In genomic region chr3:127365383-127365782, GRCh38 we compare ENCODE assay signal across 24 cellular contexts.
"Had no signal": no experiment of that assay in that cellular context is flagged by ENCODE, and none has a peak within 500 bp of the region (broad histone marks: within the 10 kb centered on the region; RNA-seq: fewer than 3 reads in every experiment).

No MANE protein-coding gene starts in this region.

- H3K4me3 ChIP-seq: dorsolateral prefrontal cortex, esophagus squamous epithelium, gastroesophageal sphincter, lung, suprapubic skin, tibial nerve, uterus had no signal

- H3K4me3 Mint-ChIP-seq: activated CD4-positive, alpha-beta memory T cell treated with anti-CD3 and anti-CD28 coated beads for 36 hours; activated naive CD8-positive, alpha-beta T cell treated with anti-CD3 and anti-CD28 coated beads for 36 hours; central memory CD8-positive, alpha-beta T cell; mesothelial cell of epicardium; nephron; stimulated activated effector memory CD8-positive, alpha-beta T cell treated with anti-CD3 and anti-CD28 coated beads, Interleukin-12 subunit alpha, Interleukin-12 subunit beta, amount 100 ng/mL, for 72 hours; stimulated activated naive CD8-positive, alpha-beta T cell treated with anti-CD3 and anti-CD28 coated beads, Interleukin-15, amount 100 ng/mL, for 72 hours; T-helper 1 cell treated with Interleukin-12 subunit alpha and Interleukin-12 subunit beta and Interleukin-4 antibody, amounts not matched to agents 30 μg/mL and 1 μg/mL, for 36 hours had no signal

- H3K79me2 ChIP-seq: parathyroid adenoma had no signal

- H2AFZ ChIP-seq: parathyroid adenoma had no signal

- H3K9me3 Mint-ChIP-seq: activated CD4-positive, alpha-beta memory T cell treated with anti-CD3 and anti-CD28 coated beads for 36 hours; activated naive CD8-positive, alpha-beta T cell treated with anti-CD3 and anti-CD28 coated beads for 36 hours; central memory CD8-positive, alpha-beta T cell; nephron; stimulated activated effector memory CD8-positive, alpha-beta T cell treated with anti-CD3 and anti-CD28 coated beads, Interleukin-12 subunit alpha, Interleukin-12 subunit beta, amount 100 ng/mL, for 72 hours; stimulated activated naive CD8-positive, alpha-beta T cell treated with anti-CD3 and anti-CD28 coated beads, Interleukin-15, amount 100 ng/mL, for 72 hours; T-helper 1 cell treated with Interleukin-12 subunit alpha and Interleukin-12 subunit beta and Interleukin-4 antibody, amounts not matched to agents 30 μg/mL and 1 μg/mL, for 36 hours had no signal

- H3K27me3 ChIP-seq: uterus had no signal

- H3K36me3 Mint-ChIP-seq: activated CD4-positive, alpha-beta memory T cell treated with anti-CD3 and anti-CD28 coated beads for 36 hours; activated naive CD8-positive, alpha-beta T cell treated with anti-CD3 and anti-CD28 coated beads for 36 hours; mesothelial cell of epicardium; stimulated activated effector memory CD8-positive, alpha-beta T cell treated with anti-CD3 and anti-CD28 coated beads, Interleukin-12 subunit alpha, Interleukin-12 subunit beta, amount 100 ng/mL, for 72 hours had no signal

- H3K27ac ChIP-seq: dorsolateral prefrontal cortex, esophagus squamous epithelium, gastroesophageal sphincter, parathyroid adenoma, suprapubic skin, tibial nerve, uterus had no signal

- H3K36me3 ChIP-seq: esophagus squamous epithelium, gastroesophageal sphincter, suprapubic skin, tibial nerve, uterus had no signal

- H3K4me1 Mint-ChIP-seq: activated naive CD8-positive, alpha-beta T cell treated with anti-CD3 and anti-CD28 coated beads for 36 hours; central memory CD8-positive, alpha-beta T cell; mesothelial cell of epicardium; nephron; stimulated activated naive CD8-positive, alpha-beta T cell treated with anti-CD3 and anti-CD28 coated beads, Interleukin-15, amount 100 ng/mL, for 72 hours had no signal

- H3K4me1 ChIP-seq: esophagus squamous epithelium, gastroesophageal sphincter, parathyroid adenoma, suprapubic skin, tibial nerve, uterus had no signal

- H3K27ac Mint-ChIP-seq: activated CD4-positive, alpha-beta memory T cell treated with anti-CD3 and anti-CD28 coated beads for 36 hours; activated naive CD8-positive, alpha-beta T cell treated with anti-CD3 and anti-CD28 coated beads for 36 hours; mesothelial cell of epicardium; nephron; stimulated activated effector memory CD8-positive, alpha-beta T cell treated with anti-CD3 and anti-CD28 coated beads, Interleukin-12 subunit alpha, Interleukin-12 subunit beta, amount 100 ng/mL, for 72 hours; stimulated activated naive CD8-positive, alpha-beta T cell treated with anti-CD3 and anti-CD28 coated beads, Interleukin-15, amount 100 ng/mL, for 72 hours; T-helper 1 cell treated with Interleukin-12 subunit alpha and Interleukin-12 subunit beta and Interleukin-4 antibody, amounts not matched to agents 30 μg/mL and 1 μg/mL, for 36 hours had no signal

- ATAC-seq: gastroesophageal sphincter; left lobe of liver; right cardiac atrium; stimulated activated effector memory CD8-positive, alpha-beta T cell treated with anti-CD3 and anti-CD28 coated beads, Interleukin-12 subunit alpha, Interleukin-12 subunit beta, amount 100 ng/mL, for 72 hours; stimulated activated naive CD8-positive, alpha-beta T cell treated with anti-CD3 and anti-CD28 coated beads, Interleukin-15, amount 100 ng/mL, for 72 hours had no signal

- H3K9me3 ChIP-seq: esophagus squamous epithelium, gastroesophageal sphincter, suprapubic skin, uterus had no signal

- DNase-seq: activated CD4-positive, alpha-beta memory T cell treated with anti-CD3 and anti-CD28 coated beads for 36 hours; activated CD4-positive, alpha-beta T cell treated with anti-CD3 and anti-CD28 coated beads for 4 hours; activated CD4-positive, CD25-positive, alpha-beta regulatory T cell; activated naive CD4-positive, alpha-beta T cell treated with Interleukin-2 at 50 U/mL for 16 hours; activated naive CD8-positive, alpha-beta T cell treated with anti-CD3 and anti-CD28 coated beads for 36 hours; activated T-cell treated with anti-CD3 and anti-CD28 coated beads, Interleukin-2, amount 50 U/mL, for 48 hours; dorsolateral prefrontal cortex; esophagus squamous epithelium; hypothalamus; right cardiac atrium; stimulated activated CD4-positive, alpha-beta T cell treated with anti-CD3 and anti-CD28 coated beads, Interleukin-1b, Interleukin-23, amount 100 ng/mL, for 48 hours; stimulated activated naive CD8-positive, alpha-beta T cell treated with anti-CD3 and anti-CD28 coated beads, Interleukin-15, amount 100 ng/mL, for 72 hours; uterus had no signal

- H3K9ac ChIP-seq: parathyroid adenoma had no signal
